In genomic region chr11:46554205-46555162, GRCh38 we compare ENCODE assay signal across 8 cellular contexts. TPM values are rescaled to one million over a fixed set of nuclear protein-coding genes. Genes with fewer than 3 reads are reported as not detected.
DNase-seq lines count a peak whose midpoint lies in the region; ATAC-seq and TF ChIP-seq lines count a peak whose summit lies in the region.

No MANE protein-coding gene starts in this region.

- TF ChIP-seq CTCF in BJ (IDR thresholded peaks at IDR 0.05; ENCODE audit: insufficient read depth, low read depth, low read length), result no peak
- TF ChIP-seq CTCF in body of pancreas (IDR thresholded peaks at IDR 0.05), result no peak
- no peak for TF ChIP-seq CTCF in upper lobe of right lung (IDR thresholded peaks at IDR 0.05)

- H3K4me1 ChIP-seq in body of pancreas (peaks cover 32% of the 10 kb centered on the region), upper lobe of right lung (peaks cover 27% of the 10 kb centered on the region)

- intact Hi-C loops in body of pancreas (cut with DNase I) (no loop called here), upper lobe of right lung (cut with DNase I) (no loop called here)

- DNase-seq in BJ (ENCODE audit: low read depth), result peak; percentile 69
- DNase-seq in HuH-7.5 (ENCODE audit: low spot score), result peak; percentile 44
- peak in 1 of 4 donors; percentile 48 for DNase-seq in body of pancreas
- no peak for DNase-seq in upper lobe of right lung
- DNase-seq in nucleus accumbens (lab: John Stamatoyannopoulos, UW), result no peak

- H3K27me3 ChIP-seq in BJ (ENCODE audit: control insufficient read depth, insufficient read depth, low read length), result no peaks in the 10 kb centered on the region
- H3K27me3 ChIP-seq in body of pancreas, result no peaks in the 10 kb centered on the region
- no peaks in the 10 kb centered on the region for H3K27me3 ChIP-seq in layer of hippocampus (ENCODE audit: control insufficient read depth, insufficient read depth, low read length)
- H3K27me3 ChIP-seq in upper lobe of right lung, result no peaks in the 10 kb centered on the region

- POLR2A ChIA-PET in BJ (lab: Charles Lee), result interaction anchor here (0.5 to 0.7 kb wide), 2 partner anchors 38 to 354 kb away, joined by 3 read pairs; no protein-coding TSS in a partner anchor

- H3K27ac ChIP-seq in body of pancreas (peak overlapping the region; percentile 51 to 81 (median 78)), layer of hippocampus (ENCODE audit: low read depth, low read length) (peak overlapping the region; percentile 21), upper lobe of right lung (peak overlapping the region; percentile 67)

- ATAC-seq in body of pancreas (peak; percentile 92), upper lobe of right lung (peak; percentile 80), HG03520 (IDR thresholded peaks at IDR 0.05; ENCODE audit: unreplicated experiment) (no peak), GM21360 (IDR thresholded peaks at IDR 0.05; ENCODE audit: unreplicated experiment) (no peak)

- H3K36me3 ChIP-seq in BJ (ENCODE audit: control insufficient read depth, insufficient read depth, low read length) (no peaks in the 10 kb centered on the region), body of pancreas (replicated peaks in 1 of 2; ENCODE audit: insufficient read depth in 1 of 2, low read depth in 2 of 2) (no peaks in the 10 kb centered on the region), upper lobe of right lung (no peaks in the 10 kb centered on the region)

- no peak for TF ChIP-seq POLR2A in body of pancreas (IDR thresholded peaks at IDR 0.05)

- H3K4me3 ChIP-seq in BJ (ENCODE audit: low read depth, low read length) (no peak overlapping the region), body of pancreas (no peak overlapping the region), upper lobe of right lung (no peak overlapping the region)

- CTCF ChIA-PET in BJ (lab: Yijun Ruan, JAX), result interaction anchor here (1.1 to 2.3 kb wide), 7 partner anchors 10 to 165 kb away, joined by 3 to 9 read pairs (median 5); partner anchors contain the start of genes ATG13, CHRM4 and HARBI1

- 28 to 32% methylated on average over 5 of the region's 5 CpGs for WGBS in body of pancreas, 2 donors

- no peaks in the 10 kb centered on the region for H3K9me3 ChIP-seq in body of pancreas
- H3K9me3 ChIP-seq in upper lobe of right lung, result no peaks in the 10 kb centered on the region

RNA-seq across cellular contexts. Expression of gene AMBRA1, which starts 39.3 kb away (rescaled TPM):
- 9.9 and 12.8 TPM in 2 replicates for polyA plus RNA-seq in BJ (2011; rRNA removed)
- 25.2 and 35.3 TPM in 2 replicates for polyA minus RNA-seq in BJ (2011; rRNA and poly(A)+ RNA removed)
- total RNA-seq in body of pancreas, result 10 to 100 TPM; 17.6 to 43.2 TPM
- 33.9 TPM for total RNA-seq in upper lobe of right lung

Comparison
In these comparisons a context has a peak if more than half of its experiments do, and no peak if none do; other contexts are left out.
1. DNase-seq: peak in BJ (single experiment) and HuH-7.5 (single experiment); none in upper lobe of right lung (single experiment) and nucleus accumbens (0 of 56).
2. ATAC-seq: peak in body of pancreas (single experiment) and upper lobe of right lung (single experiment); none in HG03520 (single experiment) and GM21360 (single experiment).
3. H3K27ac ChIP-seq: peak in every context shown above with its lines; median percentile 78 in body of pancreas; 67 in upper lobe of right lung; 21 in layer of hippocampus.